Comparison of ENCODE assay signal across 2 cellular contexts in genomic region chr15:88900309-88900981, GRCh38.
TF ChIP-seq lines count a peak whose summit lies in the region.

No MANE protein-coding gene starts in this region.

TF ChIP-seq in SK-N-SH treated with all-trans-retinoic acid at 6 μM for 48 hours, 23 proteins besides CTCF, POLR2A, EP300 and RAD21 (continued from another document):
- TF ChIP-seq, protein P1, sequence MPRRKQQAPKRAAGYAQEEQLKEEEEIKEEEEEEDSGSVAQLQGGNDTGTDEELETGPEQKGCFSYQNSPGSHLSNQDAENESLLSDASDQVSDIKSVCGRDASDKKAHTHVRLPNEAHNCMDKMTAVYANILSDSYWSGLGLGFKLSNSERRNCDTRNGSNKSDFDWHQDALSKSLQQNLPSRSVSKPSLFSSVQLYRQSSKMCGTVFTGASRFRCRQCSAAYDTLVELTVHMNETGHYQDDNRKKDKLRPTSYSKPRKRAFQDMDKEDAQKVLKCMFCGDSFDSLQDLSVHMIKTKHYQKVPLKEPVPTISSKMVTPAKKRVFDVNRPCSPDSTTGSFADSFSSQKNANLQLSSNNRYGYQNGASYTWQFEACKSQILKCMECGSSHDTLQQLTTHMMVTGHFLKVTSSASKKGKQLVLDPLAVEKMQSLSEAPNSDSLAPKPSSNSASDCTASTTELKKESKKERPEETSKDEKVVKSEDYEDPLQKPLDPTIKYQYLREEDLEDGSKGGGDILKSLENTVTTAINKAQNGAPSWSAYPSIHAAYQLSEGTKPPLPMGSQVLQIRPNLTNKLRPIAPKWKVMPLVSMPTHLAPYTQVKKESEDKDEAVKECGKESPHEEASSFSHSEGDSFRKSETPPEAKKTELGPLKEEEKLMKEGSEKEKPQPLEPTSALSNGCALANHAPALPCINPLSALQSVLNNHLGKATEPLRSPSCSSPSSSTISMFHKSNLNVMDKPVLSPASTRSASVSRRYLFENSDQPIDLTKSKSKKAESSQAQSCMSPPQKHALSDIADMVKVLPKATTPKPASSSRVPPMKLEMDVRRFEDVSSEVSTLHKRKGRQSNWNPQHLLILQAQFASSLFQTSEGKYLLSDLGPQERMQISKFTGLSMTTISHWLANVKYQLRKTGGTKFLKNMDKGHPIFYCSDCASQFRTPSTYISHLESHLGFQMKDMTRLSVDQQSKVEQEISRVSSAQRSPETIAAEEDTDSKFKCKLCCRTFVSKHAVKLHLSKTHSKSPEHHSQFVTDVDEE (CRISPR knock-in tag; IDR thresholded peaks at IDR 0.05), result no peak
- TF ChIP-seq CREB5 (CRISPR knock-in tag; IDR thresholded peaks at IDR 0.05; ENCODE audit: low read depth) (no peak), OSR1 (CRISPR knock-in tag; IDR thresholded peaks at IDR 0.05) (no peak), TCF4 (CRISPR knock-in tag; IDR thresholded peaks at IDR 0.05; ENCODE audit: borderline replicate concordance) (no peak), BACH2 (CRISPR knock-in tag; IDR thresholded peaks at IDR 0.05; ENCODE audit: borderline replicate concordance) (no peak), ZC3H10 (CRISPR knock-in tag; IDR thresholded peaks at IDR 0.05) (no peak), RARB (CRISPR knock-in tag; IDR thresholded peaks at IDR 0.05) (no peak), SNAI2 (CRISPR knock-in tag; IDR thresholded peaks at IDR 0.05) (no peak), POU6F1 (CRISPR knock-in tag; IDR thresholded peaks at IDR 0.05; ENCODE audit: borderline replicate concordance, low read depth) (no peak), TOX (CRISPR knock-in tag; IDR thresholded peaks at IDR 0.05; ENCODE audit: borderline replicate concordance) (no peak), PPARA (CRISPR knock-in tag; IDR thresholded peaks at IDR 0.05; ENCODE audit: borderline replicate concordance) (no peak), ESRRG (CRISPR knock-in tag; IDR thresholded peaks at IDR 0.05) (no peak), GLIS3 (CRISPR knock-in tag; IDR thresholded peaks at IDR 0.05) (no peak)

TF ChIP-seq in SK-N-SH, 30 proteins besides CTCF, POLR2A, EP300 and RAD21 (continued from another document):
- TF ChIP-seq, protein P2, sequence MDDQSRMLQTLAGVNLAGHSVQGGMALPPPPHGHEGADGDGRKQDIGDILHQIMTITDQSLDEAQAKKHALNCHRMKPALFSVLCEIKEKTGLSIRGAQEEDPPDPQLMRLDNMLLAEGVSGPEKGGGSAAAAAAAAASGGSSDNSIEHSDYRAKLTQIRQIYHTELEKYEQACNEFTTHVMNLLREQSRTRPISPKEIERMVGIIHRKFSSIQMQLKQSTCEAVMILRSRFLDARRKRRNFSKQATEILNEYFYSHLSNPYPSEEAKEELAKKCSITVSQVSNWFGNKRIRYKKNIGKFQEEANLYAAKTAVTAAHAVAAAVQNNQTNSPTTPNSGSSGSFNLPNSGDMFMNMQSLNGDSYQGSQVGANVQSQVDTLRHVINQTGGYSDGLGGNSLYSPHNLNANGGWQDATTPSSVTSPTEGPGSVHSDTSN (IDR thresholded peaks at IDR 0.05), result no peak
- TF ChIP-seq TCF12 (IDR thresholded peaks at IDR 0.05) (no peak), JUND (IDR thresholded peaks at IDR 0.05) (no peak), GATA2 (CRISPR knock-in tag; IDR thresholded peaks at IDR 0.05) (no peak), EZH2phosphoT487 (IDR thresholded peaks at IDR 0.05; ENCODE audit: borderline replicate concordance, low read depth) (no peak), FOXJ3 (CRISPR knock-in tag; IDR thresholded peaks at IDR 0.05) (no peak), ELF1 (IDR thresholded peaks at IDR 0.05) (no peak), RCOR1 (IDR thresholded peaks at IDR 0.05; ENCODE audit: low read length) (no peak), YY1 (IDR thresholded peaks at IDR 0.05; ENCODE audit: low read depth) (no peak), SMC3 (IDR thresholded peaks at IDR 0.05; ENCODE audit: low read depth, low read length) (no peak)
- TF ChIP-seq, protein P3, sequence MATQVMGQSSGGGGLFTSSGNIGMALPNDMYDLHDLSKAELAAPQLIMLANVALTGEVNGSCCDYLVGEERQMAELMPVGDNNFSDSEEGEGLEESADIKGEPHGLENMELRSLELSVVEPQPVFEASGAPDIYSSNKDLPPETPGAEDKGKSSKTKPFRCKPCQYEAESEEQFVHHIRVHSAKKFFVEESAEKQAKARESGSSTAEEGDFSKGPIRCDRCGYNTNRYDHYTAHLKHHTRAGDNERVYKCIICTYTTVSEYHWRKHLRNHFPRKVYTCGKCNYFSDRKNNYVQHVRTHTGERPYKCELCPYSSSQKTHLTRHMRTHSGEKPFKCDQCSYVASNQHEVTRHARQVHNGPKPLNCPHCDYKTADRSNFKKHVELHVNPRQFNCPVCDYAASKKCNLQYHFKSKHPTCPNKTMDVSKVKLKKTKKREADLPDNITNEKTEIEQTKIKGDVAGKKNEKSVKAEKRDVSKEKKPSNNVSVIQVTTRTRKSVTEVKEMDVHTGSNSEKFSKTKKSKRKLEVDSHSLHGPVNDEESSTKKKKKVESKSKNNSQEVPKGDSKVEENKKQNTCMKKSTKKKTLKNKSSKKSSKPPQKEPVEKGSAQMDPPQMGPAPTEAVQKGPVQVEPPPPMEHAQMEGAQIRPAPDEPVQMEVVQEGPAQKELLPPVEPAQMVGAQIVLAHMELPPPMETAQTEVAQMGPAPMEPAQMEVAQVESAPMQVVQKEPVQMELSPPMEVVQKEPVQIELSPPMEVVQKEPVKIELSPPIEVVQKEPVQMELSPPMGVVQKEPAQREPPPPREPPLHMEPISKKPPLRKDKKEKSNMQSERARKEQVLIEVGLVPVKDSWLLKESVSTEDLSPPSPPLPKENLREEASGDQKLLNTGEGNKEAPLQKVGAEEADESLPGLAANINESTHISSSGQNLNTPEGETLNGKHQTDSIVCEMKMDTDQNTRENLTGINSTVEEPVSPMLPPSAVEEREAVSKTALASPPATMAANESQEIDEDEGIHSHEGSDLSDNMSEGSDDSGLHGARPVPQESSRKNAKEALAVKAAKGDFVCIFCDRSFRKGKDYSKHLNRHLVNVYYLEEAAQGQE (IDR thresholded peaks at IDR 0.05; ENCODE audit: low read depth, low read length), result no peak
- TF ChIP-seq, protein P4, sequence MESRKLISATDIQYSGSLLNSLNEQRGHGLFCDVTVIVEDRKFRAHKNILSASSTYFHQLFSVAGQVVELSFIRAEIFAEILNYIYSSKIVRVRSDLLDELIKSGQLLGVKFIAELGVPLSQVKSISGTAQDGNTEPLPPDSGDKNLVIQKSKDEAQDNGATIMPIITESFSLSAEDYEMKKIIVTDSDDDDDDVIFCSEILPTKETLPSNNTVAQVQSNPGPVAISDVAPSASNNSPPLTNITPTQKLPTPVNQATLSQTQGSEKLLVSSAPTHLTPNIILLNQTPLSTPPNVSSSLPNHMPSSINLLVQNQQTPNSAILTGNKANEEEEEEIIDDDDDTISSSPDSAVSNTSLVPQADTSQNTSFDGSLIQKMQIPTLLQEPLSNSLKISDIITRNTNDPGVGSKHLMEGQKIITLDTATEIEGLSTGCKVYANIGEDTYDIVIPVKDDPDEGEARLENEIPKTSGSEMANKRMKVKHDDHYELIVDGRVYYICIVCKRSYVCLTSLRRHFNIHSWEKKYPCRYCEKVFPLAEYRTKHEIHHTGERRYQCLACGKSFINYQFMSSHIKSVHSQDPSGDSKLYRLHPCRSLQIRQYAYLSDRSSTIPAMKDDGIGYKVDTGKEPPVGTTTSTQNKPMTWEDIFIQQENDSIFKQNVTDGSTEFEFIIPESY (IDR thresholded peaks at IDR 0.05; ENCODE audit: borderline replicate concordance, low read depth), result no peak
- TF ChIP-seq, protein P5, sequence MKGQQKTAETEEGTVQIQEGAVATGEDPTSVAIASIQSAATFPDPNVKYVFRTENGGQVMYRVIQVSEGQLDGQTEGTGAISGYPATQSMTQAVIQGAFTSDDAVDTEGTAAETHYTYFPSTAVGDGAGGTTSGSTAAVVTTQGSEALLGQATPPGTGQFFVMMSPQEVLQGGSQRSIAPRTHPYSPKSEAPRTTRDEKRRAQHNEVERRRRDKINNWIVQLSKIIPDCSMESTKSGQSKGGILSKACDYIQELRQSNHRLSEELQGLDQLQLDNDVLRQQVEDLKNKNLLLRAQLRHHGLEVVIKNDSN (IDR thresholded peaks at IDR 0.05; ENCODE audit: borderline replicate concordance, low read depth), result no peak; the same call in 1 of the 2 replicates
